ENCODE assay signal across 1 cellular context in genomic region chr12:109121346-109121880, GRCh38.
TF ChIP-seq lines count a peak whose summit lies in the region.

No MANE protein-coding gene starts in this region.

TF ChIP-seq in HepG2, 621 proteins besides CTCF, POLR2A, EP300 and RAD21:
- no peak for TF ChIP-seq ZSCAN30 (CRISPR knock-in tag; IDR thresholded peaks at IDR 0.05)
- TF ChIP-seq IRF9 (CRISPR knock-in tag; IDR thresholded peaks at IDR 0.05; ENCODE audit: borderline replicate concordance), result no peak
- TF ChIP-seq SNAI1 (CRISPR knock-in tag; IDR thresholded peaks at IDR 0.05; ENCODE audit: borderline replicate concordance), result no peak
- TF ChIP-seq MTF1 (CRISPR knock-in tag; IDR thresholded peaks at IDR 0.05), result no peak
- TF ChIP-seq SRY (CRISPR knock-in tag; IDR thresholded peaks at IDR 0.05), result no peak
- TF ChIP-seq ZBTB7A (CRISPR knock-in tag; IDR thresholded peaks at IDR 0.05), result no peak
- no peak for TF ChIP-seq ZNF225 (CRISPR knock-in tag; IDR thresholded peaks at IDR 0.05)
